Comparison of ENCODE assay signal across 17 cellular contexts in the genomic region with DNA sequence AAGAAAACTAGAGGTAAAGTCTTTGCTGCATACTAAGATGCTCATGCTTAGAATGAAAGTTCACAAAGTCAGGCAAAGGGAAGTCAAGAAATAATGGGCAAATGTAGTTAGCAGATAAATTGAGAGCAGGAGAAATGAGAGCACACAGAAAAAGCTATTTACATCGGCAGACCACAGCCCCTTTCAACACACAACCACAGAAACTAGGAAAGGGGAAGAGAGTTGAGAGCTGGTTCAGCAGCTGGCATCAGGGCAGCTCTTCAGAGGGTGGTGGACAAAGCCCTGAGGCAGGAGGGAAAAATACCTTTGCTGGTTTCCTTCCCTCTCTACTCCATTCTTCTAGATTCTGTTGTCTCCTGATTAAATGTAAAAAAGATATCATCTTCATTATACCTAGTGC.
A peak's percentile ranks its signal among the peaks of the same experiment; 100 is the strongest.
DNase-seq lines count a peak whose midpoint lies in the region; ATAC-seq, FAIRE-seq and TF ChIP-seq lines count a peak whose summit lies in the region.
"Had no signal": no experiment of that assay in that cellular context is flagged by ENCODE, and none has a peak within 500 bp of the region (broad histone marks: within the 10 kb centered on the region; RNA-seq: fewer than 3 reads in every experiment).

No MANE protein-coding gene starts in this region.

- CTCF ChIA-PET in GM12878 (lab: Yijun Ruan, JAX) = no interaction called here

- no peak overlapping the region for H3K4me3 ChIP-seq in GM12878

- no peak for FAIRE-seq in GM12878 (lab: Jason Lieb, UNC)
- FAIRE-seq: endothelial cell of umbilical vein, G401.6 had no signal

- RAD21 ChIA-PET in GM12878 (lab: Charles Lee; ENCODE audit: unreplicated experiment) = no interaction called here

- H3K4me1 ChIP-seq in GM12878 (ENCODE audit: control insufficient read depth, insufficient read depth, low read length) = peaks cover 4% of the 10 kb centered on the region; the same call in 1 of the 2 replicates
- H3K4me1 ChIP-seq: parathyroid adenoma had no signal

- POLR2A ChIA-PET in GM12878 (lab: Charles Lee) = no interaction called here

- no peak for TF ChIP-seq EP300 in GM12878 (IDR thresholded peaks at IDR 0.05; ENCODE audit: borderline replicate concordance in 1 of 2, control insufficient read depth in 1 of 2, low read depth in 2 of 2, low read length in 2 of 2)

- no peaks in the 10 kb centered on the region for H3K9me3 ChIP-seq in GM12878 (replicated peaks; ENCODE audit: control insufficient read depth, insufficient read depth, low read length)
- H3K9me3 ChIP-seq: SK-N-SH had no signal

- no peak overlapping the region for H3K27ac Mint-ChIP-seq in activated naive CD4-positive, alpha-beta T cell treated with anti-CD3 and anti-CD28 coated beads, Interleukin-2, amount 50 U/mL, for 72 hours
- H3K27ac Mint-ChIP-seq: activated T-helper 17 cell treated with anti-CD3 and anti-CD28 coated beads, Interleukin-2, amount 50 U/mL, for 72 hours had no signal

- no peak overlapping the region for H3K27ac ChIP-seq in GM12878 (ENCODE audit: control insufficient read depth, insufficient read depth)
- H3K27ac ChIP-seq: brain microvascular endothelial cell, parathyroid adenoma had no signal

- H3K36me3 ChIP-seq in GM12878 (ENCODE audit: control insufficient read depth in 2 of 2, insufficient read depth in 2 of 2, low read length in 1 of 2) = no peaks in the 10 kb centered on the region
- H3K36me3 ChIP-seq: brain microvascular endothelial cell had no signal

- BruUV-seq in GM12878 (replicated peaks; lab: Mats Ljungman, UMichigan) = no TSS peak

- peak; percentile 67 for ATAC-seq in GM18519 (IDR thresholded peaks at IDR 0.05; ENCODE audit: low FRiP score, unreplicated experiment)
- peak; percentile 89 for ATAC-seq in GM21717 (IDR thresholded peaks at IDR 0.05; ENCODE audit: unreplicated experiment)
- peak; percentile 52 for ATAC-seq in HG03558 (IDR thresholded peaks at IDR 0.05; ENCODE audit: extremely low read depth, unreplicated experiment)
- peak; percentile 73 for ATAC-seq in GM12878
- ATAC-seq in activated naive CD4-positive, alpha-beta T cell treated with anti-CD3 and anti-CD28 coated beads, Interleukin-2, amount 50 U/mL, for 72 hours = no peak
- ATAC-seq: activated T-helper 17 cell treated with anti-CD3 and anti-CD28 coated beads, Interleukin-2, amount 50 U/mL, for 72 hours had no signal

- no peaks in the 10 kb centered on the region for H3K79me2 ChIP-seq in GM12878 (ENCODE audit: control insufficient read depth, insufficient read depth, low read length)
- H3K79me2 ChIP-seq: parathyroid adenoma had no signal

- no peak for TF ChIP-seq POLR2A in GM12878 (IDR thresholded peaks at IDR 0.05; ENCODE audit: low read depth, low read length)

- TF ChIP-seq RAD21 in GM12878 (IDR thresholded peaks at IDR 0.05; ENCODE audit: insufficient read depth, low read depth, low read length) = no peak

- H3K9ac ChIP-seq in GM12878 (ENCODE audit: control insufficient read depth, insufficient read depth, low read length) = no peak overlapping the region
- H3K9ac ChIP-seq: parathyroid adenoma, SK-N-SH had no signal

- H3K27me3 ChIP-seq in GM12878 (replicated peaks in 1 of 2; ENCODE audit: control insufficient read depth in 2 of 2, insufficient read depth in 2 of 2, low read length in 1 of 2) = no peaks in the 10 kb centered on the region; a peak in 1 of 4 replicates
- H3K27me3 ChIP-seq: brain microvascular endothelial cell had no signal

- no peak overlapping the region for H2AFZ ChIP-seq in GM12878 (ENCODE audit: control insufficient read depth, low read depth, low read length)
- H2AFZ ChIP-seq: parathyroid adenoma had no signal

- in situ Hi-C loops in GM12878 (cut with MboI) = no loop called here

- H4K20me1 ChIP-seq in GM12878 (ENCODE audit: control insufficient read depth, insufficient read depth) = no peaks in the 10 kb centered on the region

- no peak for TF ChIP-seq CTCF in GM12878 (IDR thresholded peaks at IDR 0.05 in 2 of 3, conservative IDR thresholded peaks at IDR 0.05 in 1 of 3; ENCODE audit: control insufficient read depth in 2 of 3, extremely low read depth in 1 of 3, insufficient read depth in 1 of 3, low read depth in 3 of 3, low read length in 3 of 3)

- H3K36me3 Mint-ChIP-seq in activated naive CD4-positive, alpha-beta T cell treated with anti-CD3 and anti-CD28 coated beads, Interleukin-2, amount 50 U/mL, for 72 hours = no peaks in the 10 kb centered on the region

- H3K4me2 ChIP-seq in GM12878 (ENCODE audit: control insufficient read depth, insufficient read depth) = no peak overlapping the region; the same call in 1 of the 2 replicates
- H3K4me2 ChIP-seq: SK-N-SH had no signal

- intact Hi-C loops in GM12878 (cut with micrococcal nuclease; ENCODE audit: unreplicated experiment) = no loop called here

- H3K9me3 Mint-ChIP-seq in activated naive CD4-positive, alpha-beta T cell treated with anti-CD3 and anti-CD28 coated beads, Interleukin-2, amount 50 U/mL, for 72 hours = peaks cover 5 to 10% of the 10 kb centered on the region in 2 donors

- SMC1A ChIA-PET in GM12878 (lab: Charles Lee; ENCODE audit: uncharacterized antibody, unreplicated experiment) = no interaction called here

- DNase-seq in GM12878 (ENCODE audit: low read depth, low spot score) = peak; percentile 7
- no peak for DNase-seq in H4 (ENCODE audit: low spot score)
- DNase-seq in NCI-H446 treated with DMSO at 0.1 percent for 48 hours (lab: John Stamatoyannopoulos, UW) = no peak
- no peak for DNase-seq in activated naive CD4-positive, alpha-beta T cell treated with anti-CD3 and anti-CD28 coated beads, Interleukin-2, amount 50 U/mL, for 72 hours (ENCODE audit: low spot score in 2 of 2)
- DNase-seq in NCI-H2081 treated with DMSO at 0.1 percent for 48 hours (lab: John Stamatoyannopoulos, UW) = no peak
- DNase-seq: brain microvascular endothelial cell, C1 segment of cervical spinal cord, Karpas-422, NCI-H510A treated with DMSO at 0.1 percent for 48 hours, SK-N-SH had no signal

- WGBS in GM12878 (ENCODE audit: insufficient coverage, insufficient replicate concordance, low lambda C conversion rate, missing lambda C conversion rate) = 8% methylated on average over 1 of the region's 1 CpG

TF ChIP-seq in GM12878, 131 proteins besides CTCF, POLR2A, EP300 and RAD21:
- peak; percentile 50; the same call in 1 of the 2 replicates for TF ChIP-seq RUNX3 (IDR thresholded peaks at IDR 0.05; ENCODE audit: low read length)
- TF ChIP-seq NR2C1 (IDR thresholded peaks at IDR 0.05) = no peak
- TF ChIP-seq SPI1 (IDR thresholded peaks at IDR 0.05; ENCODE audit: borderline replicate concordance, insufficient read depth, low read depth, low read length) = peak; percentile 65; the same call in 1 of the 2 replicates

Comparison
In these comparisons a context has a peak if more than half of its experiments do, and no peak if none do; other contexts are left out.
1. ATAC-seq: peak in GM18519 (single experiment), GM21717 (single experiment), HG03558 (single experiment) and GM12878 (single experiment); none in activated naive CD4-positive, alpha-beta T cell treated with anti-CD3 and anti-CD28 coated beads, Interleukin-2, amount 50 U/mL, for 72 hours (0 of 2).